ENCODE assay signal across 17 cellular contexts in the genomic region with DNA sequence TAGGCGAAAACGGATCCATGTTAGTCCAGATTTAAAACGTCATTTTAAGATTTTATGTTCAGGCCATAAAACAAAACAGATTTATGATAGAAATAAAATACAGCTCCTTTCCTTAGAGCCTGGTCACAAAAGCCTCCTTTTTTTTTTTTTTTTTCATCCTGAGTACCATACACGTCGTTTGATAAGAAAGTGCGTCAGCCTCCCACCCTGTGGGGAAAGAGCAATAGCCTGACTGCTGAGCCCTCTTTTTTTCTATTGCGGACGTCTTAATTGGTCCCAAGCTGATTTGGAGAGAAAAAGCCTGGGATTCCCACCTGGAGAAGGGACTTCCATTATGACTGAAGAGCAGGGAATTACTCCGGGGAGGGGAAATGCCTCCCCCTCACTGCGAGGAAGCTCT.
DNase-seq lines count a peak whose midpoint lies in the region; ATAC-seq and TF ChIP-seq lines count a peak whose summit lies in the region.
"Had no signal": no experiment of that assay in that cellular context is flagged by ENCODE, and none has a peak within 500 bp of the region (broad histone marks: within the 10 kb centered on the region; RNA-seq: fewer than 3 reads in every experiment).

No MANE protein-coding gene starts in this region.

- no peak overlapping the region for H3K27ac Mint-ChIP-seq in activated CD8-positive, alpha-beta T cell treated with anti-CD3 and anti-CD28 coated beads, Interleukin-2, amount 10 ng/mL, durations not matched to agents 7 days and 5 days
- H3K27ac Mint-ChIP-seq in activated CD8-positive, alpha-beta T cell treated with anti-CD3 and anti-CD28 coated beads for 36 hours = no peak overlapping the region
- H3K27ac Mint-ChIP-seq in T-helper 17 cell (no peak overlapping the region), nephron (peak overlapping the region in 2 of 3 experiments; percentile 55 to 68), WTC11 (no peak overlapping the region)

- H3K27ac ChIP-seq in transverse colon = no peak overlapping the region
- H3K27ac ChIP-seq: Peyer's patch, SJSA1 had no signal

- no peak for DNase-seq in activated CD8-positive, alpha-beta T cell treated with anti-CD3 and anti-CD28 coated beads, Interleukin-2, amount 10 ng/mL, durations not matched to agents 7 days and 5 days
- no peak for DNase-seq in activated CD8-positive, alpha-beta T cell treated with anti-CD3 and anti-CD28 coated beads for 36 hours
- DNase-seq in T-helper 17 cell = no peak
- peak; percentile 41 for DNase-seq in transverse colon
- no peak for DNase-seq in NCI-H187 (lab: John Stamatoyannopoulos, UW)
- no peak for DNase-seq in WTC11 (ENCODE audit: low spot score)
- no peak for DNase-seq in GM03348 (ENCODE audit: low spot score)
- DNase-seq: 8988T, Calu3, DMS53, NCI-H1092 treated with DMSO at 0.1 percent for 48 hours, NCI-H1694, NCI-H446, Peyer's patch had no signal

- H3K36me3 ChIP-seq in transverse colon = no peaks in the 10 kb centered on the region
- H3K36me3 ChIP-seq: Peyer's patch, SJSA1 had no signal

- H3K4me1 ChIP-seq in transverse colon = peaks cover 0 to 20% (median 12%) of the 10 kb centered on the region in 4 donors
- H3K4me1 ChIP-seq: Peyer's patch, SJSA1 had no signal

- no peak for ATAC-seq in activated CD8-positive, alpha-beta T cell treated with anti-CD3 and anti-CD28 coated beads, Interleukin-2, amount 10 ng/mL, durations not matched to agents 7 days and 5 days
- no peak for ATAC-seq in activated CD8-positive, alpha-beta T cell treated with anti-CD3 and anti-CD28 coated beads for 36 hours
- ATAC-seq in T-helper 17 cell = no peak
- no peak for ATAC-seq in WTC11
- ATAC-seq: K562 had no signal

- POLR2A ChIA-PET in activated CD8-positive, alpha-beta T cell treated with anti-CD3 and anti-CD28 coated beads, Interleukin-2, amount 10 ng/mL, durations not matched to agents 7 days and 5 days (lab: Charles Lee) = no interaction called here
- POLR2A ChIA-PET in activated CD8-positive, alpha-beta T cell treated with anti-CD3 and anti-CD28 coated beads for 36 hours (lab: Charles Lee) = no interaction called here
- POLR2A ChIA-PET in WTC11 (lab: Charles Lee) = no interaction called here

- no peak for TF ChIP-seq EP300 in transverse colon (IDR thresholded peaks at IDR 0.05; ENCODE audit: low read depth)

- WGBS in transverse colon (ENCODE audit: low coverage in 1 of 2), 2 donors = 48 to 69% methylated on average over 5 to 10 of the region's 10 CpGs

- H3K9me3 ChIP-seq in T-helper 17 cell (ENCODE audit: control insufficient read depth, low read length, poor library complexity, severe bottlenecking) (no peaks in the 10 kb centered on the region), transverse colon (no peaks in the 10 kb centered on the region)
- H3K9me3 ChIP-seq: Peyer's patch, SJSA1 had no signal

- no peak overlapping the region for H3K4me3 ChIP-seq in transverse colon
- H3K4me3 ChIP-seq: K562, Peyer's patch, SJSA1 had no signal

- in situ Hi-C loops in transverse colon (cut with MboI; ENCODE audit: low pct_ligation_motif_present in 1 of 4, low pct_unique_long_range_greater_than_20kb in 1 of 4, low sequenced_read_pairs in 3 of 4) = no loop called here

- CTCF ChIA-PET in activated CD8-positive, alpha-beta T cell treated with anti-CD3 and anti-CD28 coated beads, Interleukin-2, amount 10 ng/mL, durations not matched to agents 7 days and 5 days (lab: Charles Lee) = no interaction called here
- CTCF ChIA-PET in activated CD8-positive, alpha-beta T cell treated with anti-CD3 and anti-CD28 coated beads for 36 hours (lab: Charles Lee) = no interaction called here
- CTCF ChIA-PET in WTC11 (lab: Charles Lee) = no interaction called here

- TF ChIP-seq CTCF in activated CD8-positive, alpha-beta T cell treated with anti-CD3 and anti-CD28 coated beads for 36 hours (IDR thresholded peaks at IDR 0.05) = no peak
- TF ChIP-seq CTCF in nephron (IDR thresholded peaks at IDR 0.05; ENCODE audit: unreplicated experiment in 3 of 3) = no peak
- TF ChIP-seq CTCF in transverse colon (IDR thresholded peaks at IDR 0.05) = no peak
- no peak for TF ChIP-seq CTCF in WTC11 (IDR thresholded peaks at IDR 0.05)

- no peaks in the 10 kb centered on the region for H3K27me3 ChIP-seq in transverse colon
- H3K27me3 ChIP-seq: Peyer's patch, SJSA1 had no signal

- no peaks in the 10 kb centered on the region for H3K36me3 Mint-ChIP-seq in activated CD8-positive, alpha-beta T cell treated with anti-CD3 and anti-CD28 coated beads, Interleukin-2, amount 10 ng/mL, durations not matched to agents 7 days and 5 days (ENCODE audit: low read depth)
- no peaks in the 10 kb centered on the region for H3K36me3 Mint-ChIP-seq in activated CD8-positive, alpha-beta T cell treated with anti-CD3 and anti-CD28 coated beads for 36 hours (ENCODE audit: low read depth)
- H3K36me3 Mint-ChIP-seq in T-helper 17 cell (ENCODE audit: low read depth) (peaks cover 3% of the 10 kb centered on the region), nephron (ENCODE audit: low read depth) (no peaks in the 10 kb centered on the region), WTC11 (no peaks in the 10 kb centered on the region)

- intact Hi-C loops in activated CD8-positive, alpha-beta T cell treated with anti-CD3 and anti-CD28 coated beads for 36 hours (cut with micrococcal nuclease) = no loop called here
- intact Hi-C loops in transverse colon (cut with DNase I; ENCODE audit: low total_unique reads) = no loop called here

- peaks cover 16% of the 10 kb centered on the region for H3K4me1 Mint-ChIP-seq in activated CD8-positive, alpha-beta T cell treated with anti-CD3 and anti-CD28 coated beads, Interleukin-2, amount 10 ng/mL, durations not matched to agents 7 days and 5 days (ENCODE audit: low read depth)
- peaks cover 19% of the 10 kb centered on the region for H3K4me1 Mint-ChIP-seq in activated CD8-positive, alpha-beta T cell treated with anti-CD3 and anti-CD28 coated beads for 36 hours (ENCODE audit: low read depth)
- peaks cover 23% of the 10 kb centered on the region for H3K4me1 Mint-ChIP-seq in T-helper 17 cell
- peaks cover 38% of the 10 kb centered on the region for H3K4me1 Mint-ChIP-seq in nephron
- H3K4me1 Mint-ChIP-seq in WTC11 = 0 out of 2 replicates have a peak, but pooled peaks cover 2% of the 10 kb centered on the region

- no peak for TF ChIP-seq POLR2A in transverse colon (IDR thresholded peaks at IDR 0.05)

- H3K27me3 Mint-ChIP-seq in activated CD8-positive, alpha-beta T cell treated with anti-CD3 and anti-CD28 coated beads, Interleukin-2, amount 10 ng/mL, durations not matched to agents 7 days and 5 days (ENCODE audit: low read depth) = no peaks in the 10 kb centered on the region
- H3K27me3 Mint-ChIP-seq in activated CD8-positive, alpha-beta T cell treated with anti-CD3 and anti-CD28 coated beads for 36 hours = peaks cover 2% of the 10 kb centered on the region
- H3K27me3 Mint-ChIP-seq in T-helper 17 cell = no peaks in the 10 kb centered on the region
- H3K27me3 Mint-ChIP-seq in nephron (ENCODE audit: low read depth) = peaks cover 8% of the 10 kb centered on the region
- H3K27me3 Mint-ChIP-seq in WTC11 (ENCODE audit: low read depth) = no peaks in the 10 kb centered on the region

- no peaks in the 10 kb centered on the region for H3K9me3 Mint-ChIP-seq in activated CD8-positive, alpha-beta T cell treated with anti-CD3 and anti-CD28 coated beads, Interleukin-2, amount 10 ng/mL, durations not matched to agents 7 days and 5 days (ENCODE audit: insufficient read depth)
- no peaks in the 10 kb centered on the region for H3K9me3 Mint-ChIP-seq in activated CD8-positive, alpha-beta T cell treated with anti-CD3 and anti-CD28 coated beads for 36 hours
- no peaks in the 10 kb centered on the region for H3K9me3 Mint-ChIP-seq in nephron
- H3K9me3 Mint-ChIP-seq in WTC11 = no peaks in the 10 kb centered on the region; the same call in 1 of the 2 replicates

- peak overlapping the region; percentile 15 for H3K4me3 Mint-ChIP-seq in activated CD8-positive, alpha-beta T cell treated with anti-CD3 and anti-CD28 coated beads, Interleukin-2, amount 10 ng/mL, durations not matched to agents 7 days and 5 days
- H3K4me3 Mint-ChIP-seq in activated CD8-positive, alpha-beta T cell treated with anti-CD3 and anti-CD28 coated beads for 36 hours = no peak overlapping the region
- H3K4me3 Mint-ChIP-seq in T-helper 17 cell (peak overlapping the region; percentile 28), nephron (no peak overlapping the region), WTC11 (no peak overlapping the region)

TF ChIP-seq in WTC11, 78 proteins besides CTCF, POLR2A, EP300 and RAD21 (continues in another document):
- TF ChIP-seq NR1H2 (CRISPR knock-in tag; IDR thresholded peaks at IDR 0.05) (no peak), TCF7 (CRISPR knock-in tag; IDR thresholded peaks at IDR 0.05; ENCODE audit: low read depth) (no peak), SOX15 (CRISPR knock-in tag; IDR thresholded peaks at IDR 0.05) (no peak), ZMAT4 (CRISPR knock-in tag; IDR thresholded peaks at IDR 0.05) (no peak)
- TF ChIP-seq, protein P1, sequence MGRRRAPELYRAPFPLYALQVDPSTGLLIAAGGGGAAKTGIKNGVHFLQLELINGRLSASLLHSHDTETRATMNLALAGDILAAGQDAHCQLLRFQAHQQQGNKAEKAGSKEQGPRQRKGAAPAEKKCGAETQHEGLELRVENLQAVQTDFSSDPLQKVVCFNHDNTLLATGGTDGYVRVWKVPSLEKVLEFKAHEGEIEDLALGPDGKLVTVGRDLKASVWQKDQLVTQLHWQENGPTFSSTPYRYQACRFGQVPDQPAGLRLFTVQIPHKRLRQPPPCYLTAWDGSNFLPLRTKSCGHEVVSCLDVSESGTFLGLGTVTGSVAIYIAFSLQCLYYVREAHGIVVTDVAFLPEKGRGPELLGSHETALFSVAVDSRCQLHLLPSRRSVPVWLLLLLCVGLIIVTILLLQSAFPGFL (CRISPR knock-in tag; IDR thresholded peaks at IDR 0.05; ENCODE audit: borderline replicate concordance) = no peak
- TF ChIP-seq, protein P2, sequence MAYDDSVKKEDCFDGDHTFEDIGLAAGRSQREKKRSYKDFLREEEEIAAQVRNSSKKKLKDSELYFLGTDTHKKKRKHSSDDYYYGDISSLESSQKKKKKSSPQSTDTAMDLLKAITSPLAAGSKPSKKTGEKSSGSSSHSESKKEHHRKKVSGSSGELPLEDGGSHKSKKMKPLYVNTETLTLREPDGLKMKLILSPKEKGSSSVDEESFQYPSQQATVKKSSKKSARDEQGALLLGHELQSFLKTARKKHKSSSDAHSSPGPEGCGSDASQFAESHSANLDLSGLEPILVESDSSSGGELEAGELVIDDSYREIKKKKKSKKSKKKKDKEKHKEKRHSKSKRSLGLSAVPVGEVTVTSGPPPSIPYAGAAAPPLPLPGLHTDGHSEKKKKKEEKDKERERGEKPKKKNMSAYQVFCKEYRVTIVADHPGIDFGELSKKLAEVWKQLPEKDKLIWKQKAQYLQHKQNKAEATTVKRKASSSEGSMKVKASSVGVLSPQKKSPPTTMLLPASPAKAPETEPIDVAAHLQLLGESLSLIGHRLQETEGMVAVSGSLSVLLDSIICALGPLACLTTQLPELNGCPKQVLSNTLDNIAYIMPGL (CRISPR knock-in tag; IDR thresholded peaks at IDR 0.05) = no peak

Comparison
In these comparisons a context has a peak if more than half of its experiments do, and no peak if none do; other contexts are left out.
1. H3K4me3 Mint-ChIP-seq: peak in activated CD8-positive, alpha-beta T cell treated with anti-CD3 and anti-CD28 coated beads, Interleukin-2, amount 10 ng/mL, durations not matched to agents 7 days and 5 days (single experiment) and T-helper 17 cell (single experiment); none in activated CD8-positive, alpha-beta T cell treated with anti-CD3 and anti-CD28 coated beads for 36 hours (single experiment), nephron (0 of 3) and WTC11 (single experiment).
2. H3K27ac Mint-ChIP-seq: peak in nephron (2 of 3); none in activated CD8-positive, alpha-beta T cell treated with anti-CD3 and anti-CD28 coated beads, Interleukin-2, amount 10 ng/mL, durations not matched to agents 7 days and 5 days (single experiment), activated CD8-positive, alpha-beta T cell treated with anti-CD3 and anti-CD28 coated beads for 36 hours (single experiment), T-helper 17 cell (single experiment) and WTC11 (single experiment).